ENCODE assay signal across 8 cellular contexts in the genomic region with DNA sequence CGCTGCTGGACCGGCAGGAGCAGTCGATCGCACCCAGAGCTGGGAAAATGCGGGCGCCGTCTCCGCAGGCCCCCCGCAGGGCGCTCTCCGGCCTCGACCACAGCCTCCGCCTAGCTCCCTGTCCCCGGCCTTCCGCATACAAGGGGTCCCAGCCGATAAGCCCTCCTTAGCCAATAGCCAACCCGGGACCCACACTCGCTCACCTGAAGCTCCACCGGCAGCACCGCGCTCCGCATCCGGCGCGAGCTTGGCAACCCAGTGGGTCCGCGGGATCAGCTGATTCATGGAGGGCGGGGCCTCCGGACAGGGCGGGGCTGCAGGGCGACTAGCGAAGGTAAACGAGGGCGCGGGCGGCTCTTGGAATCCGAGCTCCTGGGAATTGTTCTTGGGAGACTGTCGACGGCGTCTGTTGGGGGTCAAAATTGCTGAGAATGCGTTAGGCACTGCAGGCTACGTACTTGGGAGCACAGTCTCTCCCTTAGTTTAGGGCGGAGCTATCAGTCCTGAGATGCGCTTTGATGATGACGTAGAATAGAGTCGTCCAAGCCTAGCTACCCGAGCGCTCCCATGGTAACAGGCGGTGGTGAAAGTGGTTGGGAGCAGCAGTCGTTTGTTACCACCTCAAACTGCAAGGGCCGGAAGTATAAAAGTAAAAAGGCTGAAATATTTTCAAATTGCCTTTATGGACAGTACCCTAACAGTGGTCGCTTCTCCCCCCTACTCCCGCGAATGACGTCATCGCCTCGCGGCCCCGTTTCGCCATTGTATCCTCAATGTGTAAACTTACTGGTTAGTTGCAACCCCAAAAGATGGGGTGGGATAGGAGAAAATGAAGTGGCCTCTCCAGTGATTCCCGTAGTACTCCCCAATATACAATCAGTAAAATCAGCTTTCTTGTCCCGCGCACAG. TPM values are rescaled to one million over a fixed set of nuclear protein-coding genes. Genes with fewer than 3 reads are reported as not detected.
DNase-seq lines count a peak whose midpoint lies in the region; ATAC-seq and TF ChIP-seq lines count a peak whose summit lies in the region.

A gene (minus strand): TSS at position 260 of the 909 bp plus-strand sequence. CDS start 12,048 bp downstream, outside the sequence.

- DNase-seq in NCI-H1092 treated with DMSO at 0.1 percent for 48 hours (lab: John Stamatoyannopoulos, UW) = peak; percentile 95
- peak; percentile 91 for DNase-seq in SKM-1 (lab: John Stamatoyannopoulos, UW; ENCODE audit: unreplicated experiment)
- peak; percentile 99 for DNase-seq in glutamatergic neuron
- DNase-seq in osteoblast (ENCODE audit: insufficient read length, low spot score, missing footprints) = peak; percentile 96
- DNase-seq in thoracic aorta (ENCODE audit: low spot score) = peak; percentile 96

- H4K20me1 ChIP-seq in osteoblast (ENCODE audit: insufficient read depth, low read length) = peaks cover 9% of the 10 kb centered on the region

- H3K27me3 ChIP-seq in osteoblast (ENCODE audit: insufficient read depth, low read length) = no peaks in the 10 kb centered on the region
- H3K27me3 ChIP-seq in thoracic aorta (replicated peaks; ENCODE audit: insufficient read depth) = no peaks in the 10 kb centered on the region

- H3K27me3 Mint-ChIP-seq in activated naive CD8-positive, alpha-beta T cell = no peaks in the 10 kb centered on the region
- peaks cover 7% of the 10 kb centered on the region for H3K27me3 Mint-ChIP-seq in glutamatergic neuron (ENCODE audit: unreplicated experiment)

- peak within 1 kb of the TSS; percentile 100 for H3K4me2 ChIP-seq in osteoblast (ENCODE audit: insufficient read depth, low read length)

- peaks cover 48% of the 10 kb centered on the region for H3K79me2 ChIP-seq in osteoblast (ENCODE audit: insufficient read depth, low read length)

- peak within 1 kb of the TSS; percentile 98 for H3K27ac Mint-ChIP-seq in activated naive CD8-positive, alpha-beta T cell
- peak within 1 kb of the TSS; percentile 82 for H3K27ac Mint-ChIP-seq in glutamatergic neuron (ENCODE audit: unreplicated experiment)

- H3K27ac ChIP-seq in osteoblast (ENCODE audit: low read depth, low read length) = peak within 1 kb of the TSS; percentile 91
- peak within 1 kb of the TSS; percentile 84 to 85 for H3K27ac ChIP-seq in thoracic aorta

- peak within 1 kb of the TSS; percentile 96 for H3K4me3 ChIP-seq in GM08714 (ENCODE audit: low read length)
- peak within 1 kb of the TSS; percentile 83 for H3K4me3 ChIP-seq in osteoblast (ENCODE audit: insufficient read depth, low read length)
- H3K4me3 ChIP-seq in thoracic aorta = peak within 1 kb of the TSS; percentile 91

- no peaks in the 10 kb centered on the region for H3K9me3 Mint-ChIP-seq in activated naive CD8-positive, alpha-beta T cell (ENCODE audit: low read depth)
- peaks cover 6% of the 10 kb centered on the region for H3K9me3 Mint-ChIP-seq in glutamatergic neuron (ENCODE audit: unreplicated experiment)

- peak; percentile 95 for ATAC-seq in HG02610 (IDR thresholded peaks at IDR 0.05; ENCODE audit: unreplicated experiment)
- ATAC-seq in thoracic aorta (ENCODE audit: insufficient number of reproducible peaks, low FRiP score, low read depth) = peak; percentile 99

- TF ChIP-seq CTCF in glutamatergic neuron (IDR thresholded peaks at IDR 0.05; ENCODE audit: partially characterized antibody, unreplicated experiment) (no peak), osteoblast (IDR thresholded peaks at IDR 0.05; ENCODE audit: extremely low read depth, low read depth, low read length) (no peak), thoracic aorta (IDR thresholded peaks at IDR 0.05) (no peak)

- peak within 1 kb of the TSS; percentile 95 for H2AFZ ChIP-seq in osteoblast (ENCODE audit: low read length)

- no peaks in the 10 kb centered on the region for H3K36me3 ChIP-seq in osteoblast (ENCODE audit: insufficient read depth, low read length)
- no peaks in the 10 kb centered on the region for H3K36me3 ChIP-seq in thoracic aorta

- H3K9me3 ChIP-seq in osteoblast (ENCODE audit: low read depth, low read length) = no peaks in the 10 kb centered on the region
- H3K9me3 ChIP-seq in thoracic aorta = no peaks in the 10 kb centered on the region

- H3K4me3 Mint-ChIP-seq in activated naive CD8-positive, alpha-beta T cell = peak within 1 kb of the TSS; percentile 99
- H3K4me3 Mint-ChIP-seq in glutamatergic neuron (ENCODE audit: unreplicated experiment) = peak within 1 kb of the TSS; percentile 99

- no peaks in the 10 kb centered on the region for H3K36me3 Mint-ChIP-seq in activated naive CD8-positive, alpha-beta T cell
- no peaks in the 10 kb centered on the region for H3K36me3 Mint-ChIP-seq in glutamatergic neuron (ENCODE audit: unreplicated experiment)

- peaks cover 26% of the 10 kb centered on the region for H3K4me1 Mint-ChIP-seq in activated naive CD8-positive, alpha-beta T cell (ENCODE audit: low read depth)
- peaks cover 20% of the 10 kb centered on the region for H3K4me1 Mint-ChIP-seq in glutamatergic neuron (ENCODE audit: low read depth, unreplicated experiment)

- H3K4me1 ChIP-seq in osteoblast (ENCODE audit: insufficient read depth, low read length) = peaks cover 40% of the 10 kb centered on the region
- H3K4me1 ChIP-seq in thoracic aorta (ENCODE audit: control insufficient read depth in 1 of 2, low read depth in 2 of 2) = peaks cover 6 to 24% of the 10 kb centered on the region in 2 donors

RNA-seq across cellular contexts. Expression of the gene that starts here (rescaled TPM):
- 44.0 TPM for total RNA-seq in glutamatergic neuron (ENCODE audit: unreplicated experiment)
- total RNA-seq in osteoblast = 38.9 and 39.1 TPM in 2 replicates
- 10 to 100 TPM; 34.5 to 45.1 TPM for total RNA-seq in thoracic aorta

Comparison
In these comparisons a context has a peak if more than half of its experiments do, and no peak if none do; other contexts are left out.
1. Peak in every context shown above with its lines: DNase-seq, ATAC-seq, H3K4me3 ChIP-seq and H3K27ac ChIP-seq.